ENCODE assay signal across 1 cellular context in the genomic region with DNA sequence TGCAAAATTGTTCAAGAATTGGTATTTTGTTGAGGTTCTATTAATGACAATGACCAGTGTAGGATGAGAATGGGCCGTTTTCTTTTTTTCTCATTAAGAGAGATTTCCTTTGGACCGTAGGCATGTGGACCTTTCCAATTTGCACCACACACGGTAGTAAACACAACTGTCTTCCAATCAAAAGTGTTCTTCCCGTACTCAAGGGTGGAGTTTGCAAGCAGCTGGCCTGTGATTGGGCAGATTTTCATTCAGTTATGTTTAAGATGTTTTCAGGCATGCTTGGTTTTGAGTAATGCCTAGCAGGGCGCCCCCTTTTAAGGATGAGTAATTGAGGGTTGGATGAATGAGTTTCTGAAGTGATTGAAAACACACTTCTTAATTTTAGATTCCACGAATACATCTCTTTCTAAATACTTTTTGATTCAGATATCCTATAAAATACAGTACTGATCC.
TF ChIP-seq lines count a peak whose summit lies in the region.

No MANE protein-coding gene starts in this region.

TF ChIP-seq in K562, 482 proteins besides CTCF, POLR2A, EP300 and RAD21 (continued from another document and continues in another):
- TF ChIP-seq, protein P1, sequence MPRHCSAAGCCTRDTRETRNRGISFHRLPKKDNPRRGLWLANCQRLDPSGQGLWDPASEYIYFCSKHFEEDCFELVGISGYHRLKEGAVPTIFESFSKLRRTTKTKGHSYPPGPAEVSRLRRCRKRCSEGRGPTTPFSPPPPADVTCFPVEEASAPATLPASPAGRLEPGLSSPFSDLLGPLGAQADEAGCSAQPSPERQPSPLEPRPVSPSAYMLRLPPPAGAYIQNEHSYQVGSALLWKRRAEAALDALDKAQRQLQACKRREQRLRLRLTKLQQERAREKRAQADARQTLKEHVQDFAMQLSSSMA (CRISPR knock-in tag; IDR thresholded peaks at IDR 0.05), result no peak
- no peak for TF ChIP-seq SPI1 (IDR thresholded peaks at IDR 0.05; ENCODE audit: borderline replicate concordance, low read depth, low read length)
- TF ChIP-seq, protein P2, sequence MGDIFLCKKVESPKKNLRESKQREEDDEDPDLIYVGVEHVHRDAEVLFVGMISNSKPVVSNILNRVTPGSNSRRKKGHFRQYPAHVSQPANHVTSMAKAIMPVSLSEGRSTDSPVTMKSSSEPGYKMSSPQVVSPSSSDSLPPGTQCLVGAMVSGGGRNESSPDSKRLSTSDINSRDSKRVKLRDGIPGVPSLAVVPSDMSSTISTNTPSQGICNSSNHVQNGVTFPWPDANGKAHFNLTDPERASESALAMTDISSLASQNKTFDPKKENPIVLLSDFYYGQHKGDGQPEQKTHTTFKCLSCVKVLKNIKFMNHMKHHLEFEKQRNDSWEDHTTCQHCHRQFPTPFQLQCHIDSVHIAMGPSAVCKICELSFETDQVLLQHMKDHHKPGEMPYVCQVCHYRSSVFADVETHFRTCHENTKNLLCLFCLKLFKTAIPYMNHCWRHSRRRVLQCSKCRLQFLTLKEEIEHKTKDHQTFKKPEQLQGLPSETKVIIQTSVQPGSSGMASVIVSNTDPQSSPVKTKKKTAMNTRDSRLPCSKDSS (IDR thresholded peaks at IDR 0.05; ENCODE audit: low read depth, partially characterized antibody), result no peak
- TF ChIP-seq, protein P3, sequence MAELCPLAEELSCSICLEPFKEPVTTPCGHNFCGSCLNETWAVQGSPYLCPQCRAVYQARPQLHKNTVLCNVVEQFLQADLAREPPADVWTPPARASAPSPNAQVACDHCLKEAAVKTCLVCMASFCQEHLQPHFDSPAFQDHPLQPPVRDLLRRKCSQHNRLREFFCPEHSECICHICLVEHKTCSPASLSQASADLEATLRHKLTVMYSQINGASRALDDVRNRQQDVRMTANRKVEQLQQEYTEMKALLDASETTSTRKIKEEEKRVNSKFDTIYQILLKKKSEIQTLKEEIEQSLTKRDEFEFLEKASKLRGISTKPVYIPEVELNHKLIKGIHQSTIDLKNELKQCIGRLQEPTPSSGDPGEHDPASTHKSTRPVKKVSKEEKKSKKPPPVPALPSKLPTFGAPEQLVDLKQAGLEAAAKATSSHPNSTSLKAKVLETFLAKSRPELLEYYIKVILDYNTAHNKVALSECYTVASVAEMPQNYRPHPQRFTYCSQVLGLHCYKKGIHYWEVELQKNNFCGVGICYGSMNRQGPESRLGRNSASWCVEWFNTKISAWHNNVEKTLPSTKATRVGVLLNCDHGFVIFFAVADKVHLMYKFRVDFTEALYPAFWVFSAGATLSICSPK (IDR thresholded peaks at IDR 0.05; ENCODE audit: borderline replicate concordance), result no peak
- TF ChIP-seq SMARCE1 (IDR thresholded peaks at IDR 0.05), result no peak
- no peak for TF ChIP-seq MAFF (IDR thresholded peaks at IDR 0.05; ENCODE audit: low read length)
- TF ChIP-seq, protein P4, sequence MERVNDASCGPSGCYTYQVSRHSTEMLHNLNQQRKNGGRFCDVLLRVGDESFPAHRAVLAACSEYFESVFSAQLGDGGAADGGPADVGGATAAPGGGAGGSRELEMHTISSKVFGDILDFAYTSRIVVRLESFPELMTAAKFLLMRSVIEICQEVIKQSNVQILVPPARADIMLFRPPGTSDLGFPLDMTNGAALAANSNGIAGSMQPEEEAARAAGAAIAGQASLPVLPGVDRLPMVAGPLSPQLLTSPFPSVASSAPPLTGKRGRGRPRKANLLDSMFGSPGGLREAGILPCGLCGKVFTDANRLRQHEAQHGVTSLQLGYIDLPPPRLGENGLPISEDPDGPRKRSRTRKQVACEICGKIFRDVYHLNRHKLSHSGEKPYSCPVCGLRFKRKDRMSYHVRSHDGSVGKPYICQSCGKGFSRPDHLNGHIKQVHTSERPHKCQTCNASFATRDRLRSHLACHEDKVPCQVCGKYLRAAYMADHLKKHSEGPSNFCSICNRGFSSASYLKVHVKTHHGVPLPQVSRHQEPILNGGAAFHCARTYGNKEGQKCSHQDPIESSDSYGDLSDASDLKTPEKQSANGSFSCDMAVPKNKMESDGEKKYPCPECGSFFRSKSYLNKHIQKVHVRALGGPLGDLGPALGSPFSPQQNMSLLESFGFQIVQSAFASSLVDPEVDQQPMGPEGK (CRISPR knock-in tag; IDR thresholded peaks at IDR 0.05; ENCODE audit: borderline replicate concordance), result no peak
- TF ChIP-seq KDM1A (IDR thresholded peaks at IDR 0.05), result no peak
- TF ChIP-seq GATA2 (CRISPR knock-in tag; IDR thresholded peaks at IDR 0.05), result no peak
- peak; percentile 44; the same call in 1 of the 2 replicates for TF ChIP-seq NFE2 (IDR thresholded peaks at IDR 0.05; ENCODE audit: low read depth)
- TF ChIP-seq MAFK (IDR thresholded peaks at IDR 0.05; ENCODE audit: low read length), result no peak
- TF ChIP-seq SMARCA5 (IDR thresholded peaks at IDR 0.05), result no peak
- no peak for TF ChIP-seq ZFPM2 (CRISPR knock-in tag; IDR thresholded peaks at IDR 0.05)
- no peak for TF ChIP-seq ZNF354B (CRISPR knock-in tag; IDR thresholded peaks at IDR 0.05)
- TF ChIP-seq HNRNPL (IDR thresholded peaks at IDR 0.05; ENCODE audit: low read depth, low read length), result no peak
- TF ChIP-seq, protein P5, sequence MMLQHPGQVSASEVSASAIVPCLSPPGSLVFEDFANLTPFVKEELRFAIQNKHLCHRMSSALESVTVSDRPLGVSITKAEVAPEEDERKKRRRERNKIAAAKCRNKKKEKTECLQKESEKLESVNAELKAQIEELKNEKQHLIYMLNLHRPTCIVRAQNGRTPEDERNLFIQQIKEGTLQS (IDR thresholded peaks at IDR 0.05), result no peak; the same call in 1 of the 2 replicates
- TF ChIP-seq, protein P5 (CRISPR knock-in tag; conservative IDR thresholded peaks at IDR 0.05), result no peak
- TF ChIP-seq OTX1 (CRISPR knock-in tag; IDR thresholded peaks at IDR 0.05), result no peak
- no peak for TF ChIP-seq PRPF4 (IDR thresholded peaks at IDR 0.05; ENCODE audit: insufficient read depth, low read depth, low read length, poor library complexity, severe bottlenecking)
- TF ChIP-seq ILF3 (IDR thresholded peaks at IDR 0.05; ENCODE audit: borderline replicate concordance), result no peak
- no peak for TF ChIP-seq POLR3A (IDR thresholded peaks at IDR 0.05; ENCODE audit: borderline replicate concordance, extremely low read depth, insufficient read depth, insufficient read length)
- TF ChIP-seq RB1 (IDR thresholded peaks at IDR 0.05; ENCODE audit: low read depth), result no peak
- TF ChIP-seq, protein P6, sequence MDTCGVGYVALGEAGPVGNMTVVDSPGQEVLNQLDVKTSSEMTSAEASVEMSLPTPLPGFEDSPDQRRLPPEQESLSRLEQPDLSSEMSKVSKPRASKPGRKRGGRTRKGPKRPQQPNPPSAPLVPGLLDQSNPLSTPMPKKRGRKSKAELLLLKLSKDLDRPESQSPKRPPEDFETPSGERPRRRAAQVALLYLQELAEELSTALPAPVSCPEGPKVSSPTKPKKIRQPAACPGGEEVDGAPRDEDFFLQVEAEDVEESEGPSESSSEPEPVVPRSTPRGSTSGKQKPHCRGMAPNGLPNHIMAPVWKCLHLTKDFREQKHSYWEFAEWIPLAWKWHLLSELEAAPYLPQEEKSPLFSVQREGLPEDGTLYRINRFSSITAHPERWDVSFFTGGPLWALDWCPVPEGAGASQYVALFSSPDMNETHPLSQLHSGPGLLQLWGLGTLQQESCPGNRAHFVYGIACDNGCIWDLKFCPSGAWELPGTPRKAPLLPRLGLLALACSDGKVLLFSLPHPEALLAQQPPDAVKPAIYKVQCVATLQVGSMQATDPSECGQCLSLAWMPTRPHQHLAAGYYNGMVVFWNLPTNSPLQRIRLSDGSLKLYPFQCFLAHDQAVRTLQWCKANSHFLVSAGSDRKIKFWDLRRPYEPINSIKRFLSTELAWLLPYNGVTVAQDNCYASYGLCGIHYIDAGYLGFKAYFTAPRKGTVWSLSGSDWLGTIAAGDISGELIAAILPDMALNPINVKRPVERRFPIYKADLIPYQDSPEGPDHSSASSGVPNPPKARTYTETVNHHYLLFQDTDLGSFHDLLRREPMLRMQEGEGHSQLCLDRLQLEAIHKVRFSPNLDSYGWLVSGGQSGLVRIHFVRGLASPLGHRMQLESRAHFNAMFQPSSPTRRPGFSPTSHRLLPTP (IDR thresholded peaks at IDR 0.05; ENCODE audit: borderline replicate concordance, extremely low read depth, insufficient read length), result no peak
- TF ChIP-seq ZSCAN32 (CRISPR knock-in tag; IDR thresholded peaks at IDR 0.05), result no peak
- no peak for TF ChIP-seq EGR1 (conservative IDR thresholded peaks at IDR 0.05)
- TF ChIP-seq ZNF263 (CRISPR knock-in tag; IDR thresholded peaks at IDR 0.05; ENCODE audit: borderline replicate concordance), result no peak
- no peak for TF ChIP-seq ZNF134 (CRISPR knock-in tag; conservative IDR thresholded peaks at IDR 0.05)
- TF ChIP-seq ZNF780A (CRISPR knock-in tag; IDR thresholded peaks at IDR 0.05), result no peak
- TF ChIP-seq, protein P7, sequence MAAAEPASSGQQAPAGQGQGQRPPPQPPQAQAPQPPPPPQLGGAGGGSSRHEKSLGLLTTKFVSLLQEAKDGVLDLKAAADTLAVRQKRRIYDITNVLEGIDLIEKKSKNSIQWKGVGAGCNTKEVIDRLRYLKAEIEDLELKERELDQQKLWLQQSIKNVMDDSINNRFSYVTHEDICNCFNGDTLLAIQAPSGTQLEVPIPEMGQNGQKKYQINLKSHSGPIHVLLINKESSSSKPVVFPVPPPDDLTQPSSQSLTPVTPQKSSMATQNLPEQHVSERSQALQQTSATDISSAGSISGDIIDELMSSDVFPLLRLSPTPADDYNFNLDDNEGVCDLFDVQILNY (CRISPR knock-in tag; IDR thresholded peaks at IDR 0.05), result no peak
- TF ChIP-seq, protein P8, sequence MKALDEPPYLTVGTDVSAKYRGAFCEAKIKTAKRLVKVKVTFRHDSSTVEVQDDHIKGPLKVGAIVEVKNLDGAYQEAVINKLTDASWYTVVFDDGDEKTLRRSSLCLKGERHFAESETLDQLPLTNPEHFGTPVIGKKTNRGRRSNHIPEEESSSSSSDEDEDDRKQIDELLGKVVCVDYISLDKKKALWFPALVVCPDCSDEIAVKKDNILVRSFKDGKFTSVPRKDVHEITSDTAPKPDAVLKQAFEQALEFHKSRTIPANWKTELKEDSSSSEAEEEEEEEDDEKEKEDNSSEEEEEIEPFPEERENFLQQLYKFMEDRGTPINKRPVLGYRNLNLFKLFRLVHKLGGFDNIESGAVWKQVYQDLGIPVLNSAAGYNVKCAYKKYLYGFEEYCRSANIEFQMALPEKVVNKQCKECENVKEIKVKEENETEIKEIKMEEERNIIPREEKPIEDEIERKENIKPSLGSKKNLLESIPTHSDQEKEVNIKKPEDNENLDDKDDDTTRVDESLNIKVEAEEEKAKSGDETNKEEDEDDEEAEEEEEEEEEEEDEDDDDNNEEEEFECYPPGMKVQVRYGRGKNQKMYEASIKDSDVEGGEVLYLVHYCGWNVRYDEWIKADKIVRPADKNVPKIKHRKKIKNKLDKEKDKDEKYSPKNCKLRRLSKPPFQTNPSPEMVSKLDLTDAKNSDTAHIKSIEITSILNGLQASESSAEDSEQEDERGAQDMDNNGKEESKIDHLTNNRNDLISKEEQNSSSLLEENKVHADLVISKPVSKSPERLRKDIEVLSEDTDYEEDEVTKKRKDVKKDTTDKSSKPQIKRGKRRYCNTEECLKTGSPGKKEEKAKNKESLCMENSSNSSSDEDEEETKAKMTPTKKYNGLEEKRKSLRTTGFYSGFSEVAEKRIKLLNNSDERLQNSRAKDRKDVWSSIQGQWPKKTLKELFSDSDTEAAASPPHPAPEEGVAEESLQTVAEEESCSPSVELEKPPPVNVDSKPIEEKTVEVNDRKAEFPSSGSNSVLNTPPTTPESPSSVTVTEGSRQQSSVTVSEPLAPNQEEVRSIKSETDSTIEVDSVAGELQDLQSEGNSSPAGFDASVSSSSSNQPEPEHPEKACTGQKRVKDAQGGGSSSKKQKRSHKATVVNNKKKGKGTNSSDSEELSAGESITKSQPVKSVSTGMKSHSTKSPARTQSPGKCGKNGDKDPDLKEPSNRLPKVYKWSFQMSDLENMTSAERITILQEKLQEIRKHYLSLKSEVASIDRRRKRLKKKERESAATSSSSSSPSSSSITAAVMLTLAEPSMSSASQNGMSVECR (CRISPR knock-in tag; IDR thresholded peaks at IDR 0.05), result no peak
- TF ChIP-seq, protein P9, sequence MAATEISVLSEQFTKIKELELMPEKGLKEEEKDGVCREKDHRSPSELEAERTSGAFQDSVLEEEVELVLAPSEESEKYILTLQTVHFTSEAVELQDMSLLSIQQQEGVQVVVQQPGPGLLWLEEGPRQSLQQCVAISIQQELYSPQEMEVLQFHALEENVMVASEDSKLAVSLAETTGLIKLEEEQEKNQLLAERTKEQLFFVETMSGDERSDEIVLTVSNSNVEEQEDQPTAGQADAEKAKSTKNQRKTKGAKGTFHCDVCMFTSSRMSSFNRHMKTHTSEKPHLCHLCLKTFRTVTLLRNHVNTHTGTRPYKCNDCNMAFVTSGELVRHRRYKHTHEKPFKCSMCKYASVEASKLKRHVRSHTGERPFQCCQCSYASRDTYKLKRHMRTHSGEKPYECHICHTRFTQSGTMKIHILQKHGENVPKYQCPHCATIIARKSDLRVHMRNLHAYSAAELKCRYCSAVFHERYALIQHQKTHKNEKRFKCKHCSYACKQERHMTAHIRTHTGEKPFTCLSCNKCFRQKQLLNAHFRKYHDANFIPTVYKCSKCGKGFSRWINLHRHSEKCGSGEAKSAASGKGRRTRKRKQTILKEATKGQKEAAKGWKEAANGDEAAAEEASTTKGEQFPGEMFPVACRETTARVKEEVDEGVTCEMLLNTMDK (IDR thresholded peaks at IDR 0.05; ENCODE audit: borderline replicate concordance, insufficient read depth, low read depth, low read length, poor library complexity, severe bottlenecking), result peak; percentile 41
- TF ChIP-seq ZNF124 (CRISPR knock-in tag; IDR thresholded peaks at IDR 0.05), result no peak
- no peak for TF ChIP-seq ZNF217 (CRISPR knock-in tag; IDR thresholded peaks at IDR 0.05)
